ENCODE assay signal across 24 cellular contexts in genomic region chr11:11942668-11943067, GRCh38.
DNase-seq lines count a peak whose midpoint lies in the region; ATAC-seq and TF ChIP-seq lines count a peak whose summit lies in the region.
"Had no signal": no experiment of that assay in that cellular context is flagged by ENCODE, and none has a peak within 500 bp of the region (broad histone marks: within the 10 kb centered on the region; RNA-seq: fewer than 3 reads in every experiment).

No MANE protein-coding gene starts in this region.

- no peaks in the 10 kb centered on the region for H3K9me3 ChIP-seq in breast epithelium
- no peaks in the 10 kb centered on the region for H3K9me3 ChIP-seq in Caco-2
- no peaks in the 10 kb centered on the region for H3K9me3 ChIP-seq in PC-3 (ENCODE audit: low read length)
- no peaks in the 10 kb centered on the region for H3K9me3 ChIP-seq in neural progenitor cell (ENCODE audit: low read depth)
- H3K9me3 ChIP-seq in stomach: no peaks in the 10 kb centered on the region
- H3K9me3 ChIP-seq: SJSA1 had no signal

- peaks cover 18% of the 10 kb centered on the region for H3K36me3 ChIP-seq in breast epithelium
- H3K36me3 ChIP-seq in Caco-2 (ENCODE audit: control insufficient read depth, insufficient read depth, low read length): no peaks in the 10 kb centered on the region; the same call in none of the 2 replicates
- H3K36me3 ChIP-seq in PC-3 (ENCODE audit: low read depth, low read length): peaks cover 28% of the 10 kb centered on the region
- peaks cover 7% of the 10 kb centered on the region for H3K36me3 ChIP-seq in neural progenitor cell
- H3K36me3 ChIP-seq in stomach: peaks cover 15 to 96% (median 87%) of the 10 kb centered on the region in 4 donors

- H2AFZ ChIP-seq in PC-3 (ENCODE audit: low read length): no peak overlapping the region
- no peak overlapping the region for H2AFZ ChIP-seq in neural progenitor cell (replicated peaks)
- H2AFZ ChIP-seq: PC-9 had no signal

- WGBS in stomach, 5 donors: 90 to 93% (median 92%) methylated on average over 3 of the region's 3 CpGs

- no peak for TF ChIP-seq CTCF in MCF 10A (IDR thresholded peaks at IDR 0.05; ENCODE audit: unreplicated experiment)
- TF ChIP-seq CTCF in breast epithelium (IDR thresholded peaks at IDR 0.05): no peak
- TF ChIP-seq CTCF in Caco-2 (IDR thresholded peaks at IDR 0.05; ENCODE audit: insufficient read depth in 1 of 2, low read depth in 1 of 2, low read length in 1 of 2, severe bottlenecking in 1 of 2, unreplicated experiment in 1 of 2): no peak
- TF ChIP-seq CTCF in PC-3 (conservative IDR thresholded peaks at IDR 0.05; ENCODE audit: low read depth, low read length): no peak
- TF ChIP-seq CTCF in neural progenitor cell (IDR thresholded peaks at IDR 0.05): no peak
- no peak for TF ChIP-seq CTCF in stomach (IDR thresholded peaks at IDR 0.05)
- TF ChIP-seq CTCF in foreskin fibroblast (IDR thresholded peaks at IDR 0.05; ENCODE audit: low read depth, low read length): no peak

- DNase-seq in MCF 10A (ENCODE audit: unreplicated experiment) (no peak), breast epithelium (ENCODE audit: low spot score in 2 of 2) (no peak), Caco-2 (no peak), PC-3 (no peak), neural progenitor cell (ENCODE audit: low spot score) (no peak), stomach (no peak), foreskin fibroblast (no peak)
- DNase-seq: EL; GDM1; H7; Kasumi-1; MV-4-11; NCI-H1105; NCI-H2029; NCI-H446 treated with DMSO at 0.1 percent for 48 hours; NCI-H82; NK-92 treated with Interleukin-12 subunit alpha and Interleukin-12 subunit beta, amount 100 ng/mL, for 24 hours; PC-9; Right ventricle myocardium superior had no signal

- peak overlapping the region; percentile 18 for H3K27ac Mint-ChIP-seq in MCF 10A (ENCODE audit: low read depth, unreplicated experiment)
- H3K27ac Mint-ChIP-seq in Caco-2 (ENCODE audit: unreplicated experiment): no peak overlapping the region
- H3K27ac Mint-ChIP-seq in neural progenitor cell: no peak overlapping the region

- H3K36me3 Mint-ChIP-seq in MCF 10A (ENCODE audit: insufficient read depth, unreplicated experiment) (peaks cover 65% of the 10 kb centered on the region), Caco-2 (ENCODE audit: insufficient read depth, unreplicated experiment) (peaks cover 56% of the 10 kb centered on the region), neural progenitor cell (peaks cover 39% of the 10 kb centered on the region)

- no peak for TF ChIP-seq POLR2A in breast epithelium (IDR thresholded peaks at IDR 0.05)
- TF ChIP-seq POLR2A in stomach (IDR thresholded peaks at IDR 0.05): no peak

- H3K4me3 ChIP-seq in breast epithelium: no peak overlapping the region
- H3K4me3 ChIP-seq in Caco-2 (ENCODE audit: low read depth, low read length): no peak overlapping the region
- H3K4me3 ChIP-seq in PC-3 (ENCODE audit: low read length): no peak overlapping the region
- no peak overlapping the region for H3K4me3 ChIP-seq in neural progenitor cell
- H3K4me3 ChIP-seq in stomach: no peak overlapping the region
- no peak overlapping the region for H3K4me3 ChIP-seq in foreskin fibroblast (ENCODE audit: low read depth in 1 of 2, low read length in 2 of 2)
- H3K4me3 ChIP-seq: GM12878, K562, PC-9, SJSA1 had no signal

- BruUV-seq in MCF 10A (replicated peaks; lab: Mats Ljungman, UMichigan) (TSS peak; percentile 75), Caco-2 (replicated peaks; lab: Mats Ljungman, UMichigan) (TSS peak; percentile 62), PC-3 (replicated peaks; lab: Mats Ljungman, UMichigan) (TSS peak; percentile 43)

- H4K20me1 ChIP-seq in PC-3 (ENCODE audit: low read length): no peaks in the 10 kb centered on the region
- peaks cover 4% of the 10 kb centered on the region for H4K20me1 ChIP-seq in neural progenitor cell (ENCODE audit: low read depth)

- H3K27me3 Mint-ChIP-seq in MCF 10A (ENCODE audit: insufficient read depth, unreplicated experiment) (no peaks in the 10 kb centered on the region), Caco-2 (ENCODE audit: insufficient read depth, unreplicated experiment) (no peaks in the 10 kb centered on the region), neural progenitor cell (ENCODE audit: insufficient read depth, low read depth) (no peaks in the 10 kb centered on the region)

- H3K4me1 Mint-ChIP-seq in MCF 10A (ENCODE audit: insufficient read depth, unreplicated experiment): no peaks in the 10 kb centered on the region
- H3K4me1 Mint-ChIP-seq in Caco-2 (ENCODE audit: low read depth, unreplicated experiment): peaks cover 8% of the 10 kb centered on the region
- H3K4me1 Mint-ChIP-seq in neural progenitor cell: peaks cover 46% of the 10 kb centered on the region

- H3K27ac ChIP-seq in breast epithelium (no peak overlapping the region), PC-3 (ENCODE audit: low read length) (no peak overlapping the region), neural progenitor cell (peak overlapping the region; percentile 31), stomach (no peak overlapping the region)
- H3K27ac ChIP-seq: PC-9, SJSA1 had no signal

- no peak overlapping the region for H3K9ac ChIP-seq in PC-3 (ENCODE audit: low read length)
- H3K9ac ChIP-seq in neural progenitor cell: no peak overlapping the region

- H3K9me3 Mint-ChIP-seq in MCF 10A (ENCODE audit: unreplicated experiment): no peaks in the 10 kb centered on the region
- H3K9me3 Mint-ChIP-seq in Caco-2 (ENCODE audit: unreplicated experiment): no peaks in the 10 kb centered on the region
- no peaks in the 10 kb centered on the region for H3K9me3 Mint-ChIP-seq in neural progenitor cell

- H3K4me1 ChIP-seq in breast epithelium (no peaks in the 10 kb centered on the region), Caco-2 (no peaks in the 10 kb centered on the region), PC-3 (ENCODE audit: insufficient read depth, low read length) (peaks cover 26% of the 10 kb centered on the region), neural progenitor cell (peaks cover 21% of the 10 kb centered on the region), stomach (peaks cover 0 to 1% (median 0%) of the 10 kb centered on the region in 4 donors)

- ATAC-seq in PC-3: no peak
- ATAC-seq in GM21576 (IDR thresholded peaks at IDR 0.05; ENCODE audit: unreplicated experiment): no peak
- ATAC-seq: GM12878, HepG2, K562 had no signal

- no peaks in the 10 kb centered on the region for H3K9me2 ChIP-seq in PC-3 (replicated peaks; ENCODE audit: low read length)

- intact Hi-C loops in MCF 10A (cut with micrococcal nuclease) (no loop called here), breast epithelium (cut with DNase I; ENCODE audit: low total_unique reads) (no loop called here), Caco-2 (cut with micrococcal nuclease; ENCODE audit: unreplicated experiment) (no loop called here), PC-3 (cut with micrococcal nuclease) (no loop called here), stomach (cut with DNase I; ENCODE audit: low total_unique reads) (no loop called here)

- CTCF ChIA-PET in MCF 10A (lab: Yijun Ruan, JAX) (interaction anchor here (0.6 to 2.0 kb wide), 3 partner anchors 11 to 102 kb away, joined by 3 to 11 read pairs (median 5); no protein-coding TSS in a partner anchor), Caco-2 (lab: Charles Lee) (no interaction called here), PC-3 (lab: Charles Lee) (no interaction called here)

- no peaks in the 10 kb centered on the region for H3K27me3 ChIP-seq in breast epithelium
- H3K27me3 ChIP-seq in Caco-2 (replicated peaks; ENCODE audit: control insufficient read depth, insufficient read depth, low read length): no peaks in the 10 kb centered on the region
- H3K27me3 ChIP-seq in PC-3 (ENCODE audit: low read length): no peaks in the 10 kb centered on the region
- no peaks in the 10 kb centered on the region for H3K27me3 ChIP-seq in neural progenitor cell
- H3K27me3 ChIP-seq in stomach: no peaks in the 10 kb centered on the region
- H3K27me3 ChIP-seq: SJSA1 had no signal

- no peak for TF ChIP-seq EP300 in stomach (IDR thresholded peaks at IDR 0.05)

- H3K4me3 Mint-ChIP-seq in MCF 10A (ENCODE audit: unreplicated experiment) (no peak overlapping the region), Caco-2 (ENCODE audit: unreplicated experiment) (no peak overlapping the region), neural progenitor cell (no peak overlapping the region)

- no peak overlapping the region for H3K4me2 ChIP-seq in PC-3 (ENCODE audit: low read length)
- no peak overlapping the region for H3K4me2 ChIP-seq in neural progenitor cell
- H3K4me2 ChIP-seq: PC-9 had no signal

- POLR2A ChIA-PET in MCF 10A (lab: Yijun Ruan, JAX): interaction anchor here (0.7 to 1.8 kb wide), 4 partner anchors 11 to 433 kb away, joined by 3 to 6 read pairs (median 4); no protein-coding TSS in a partner anchor
- POLR2A ChIA-PET in Caco-2 (lab: Charles Lee): no interaction called here
- POLR2A ChIA-PET in PC-3 (lab: Charles Lee; ENCODE audit: unreplicated experiment): no interaction called here

- H3F3A ChIP-seq in PC-3 (ENCODE audit: low read length, unreplicated experiment) (no peaks in the 10 kb centered on the region), neural progenitor cell (ENCODE audit: low read depth) (peaks cover 26% of the 10 kb centered on the region)

- H3K79me2 ChIP-seq in PC-3 (ENCODE audit: low read length) (peaks cover 3% of the 10 kb centered on the region; the same call in 1 of the 2 replicates), neural progenitor cell (ENCODE audit: low read depth) (no peaks in the 10 kb centered on the region)
